In genomic region chr1:212699104-212699838, GRCh38 we compare ENCODE assay signal across 8 cellular contexts. TPM values are rescaled to one million over a fixed set of nuclear protein-coding genes. Genes with fewer than 3 reads are reported as not detected.
DNase-seq lines count a peak whose midpoint lies in the region; ATAC-seq and TF ChIP-seq lines count a peak whose summit lies in the region.

No MANE protein-coding gene starts in this region.

- DNase-seq in NCI-H1417 (lab: John Stamatoyannopoulos, UW) (peak in 2 of 3 experiments; percentile 78), NCI-H1417 treated with DMSO at 0.1 percent for 48 hours (lab: John Stamatoyannopoulos, UW) (no peak), NCI-H1930 (lab: John Stamatoyannopoulos, UW) (peak; percentile 26 to 57), mesothelial cell of epicardium (ENCODE audit: low spot score in 2 of 2, unreplicated experiment in 2 of 2) (peak in 1 of 2 experiments; percentile 47)
- DNase-seq in activated CD4-positive, alpha-beta T cell treated with anti-CD3 and anti-CD28 coated beads, Interleukin-2, amount 10 ng/mL, durations not matched to agents 7 days and 5 days = peak; percentile 46
- DNase-seq in effector memory CD8-positive, alpha-beta T cell = peak; percentile 7 to 26 (median 20)

- peaks cover 21% of the 10 kb centered on the region for H3K27me3 Mint-ChIP-seq in activated CD4-positive, alpha-beta T cell treated with anti-CD3 and anti-CD28 coated beads, Interleukin-2, amount 10 ng/mL, durations not matched to agents 7 days and 5 days
- peaks cover 9 to 17% of the 10 kb centered on the region in 2 donors for H3K27me3 Mint-ChIP-seq in effector memory CD8-positive, alpha-beta T cell
- H3K27me3 Mint-ChIP-seq in mesothelial cell of epicardium (ENCODE audit: low read depth) = peaks cover 85% of the 10 kb centered on the region
- H3K27me3 Mint-ChIP-seq in stimulated activated naive CD8-positive, alpha-beta T cell treated with anti-CD3 and anti-CD28 coated beads, Interleukin-15, Interleukin-2, amounts not matched to agents 100 ng/mL and 50 ng/mL, for 24 hours = peaks cover 4% of the 10 kb centered on the region

- POLR2A ChIA-PET in activated CD4-positive, alpha-beta T cell treated with anti-CD3 and anti-CD28 coated beads, Interleukin-2, amount 10 ng/mL, durations not matched to agents 7 days and 5 days (lab: Charles Lee) = interaction anchor here (0.5 to 0.6 kb wide), 2 partner anchors 28 to 410 kb away, joined by 3 read pairs; no protein-coding TSS in a partner anchor

- peak overlapping the region; percentile 74 for H3K4me3 Mint-ChIP-seq in activated CD4-positive, alpha-beta T cell treated with anti-CD3 and anti-CD28 coated beads, Interleukin-2, amount 10 ng/mL, durations not matched to agents 7 days and 5 days
- H3K4me3 Mint-ChIP-seq in effector memory CD8-positive, alpha-beta T cell = peak overlapping the region; percentile 77 to 82
- peak overlapping the region; percentile 58 for H3K4me3 Mint-ChIP-seq in mesothelial cell of epicardium
- H3K4me3 Mint-ChIP-seq in stimulated activated naive CD8-positive, alpha-beta T cell treated with anti-CD3 and anti-CD28 coated beads, Interleukin-15, Interleukin-2, amounts not matched to agents 100 ng/mL and 50 ng/mL, for 24 hours = peak overlapping the region; percentile 85

- ATAC-seq in HG02623 (IDR thresholded peaks at IDR 0.05; ENCODE audit: unreplicated experiment) = peak; percentile 42
- peak; percentile 59 for ATAC-seq in effector memory CD8-positive, alpha-beta T cell (replicated peaks)

- CTCF ChIA-PET in activated CD4-positive, alpha-beta T cell treated with anti-CD3 and anti-CD28 coated beads, Interleukin-2, amount 10 ng/mL, durations not matched to agents 7 days and 5 days (lab: Charles Lee) = interaction anchor here (0.6 to 2.6 kb wide), 18 partner anchors 9 to 549 kb away, joined by 3 to 11 read pairs (median 4); no protein-coding TSS in a partner anchor

- H3K9me3 Mint-ChIP-seq in activated CD4-positive, alpha-beta T cell treated with anti-CD3 and anti-CD28 coated beads, Interleukin-2, amount 10 ng/mL, durations not matched to agents 7 days and 5 days = no peaks in the 10 kb centered on the region
- H3K9me3 Mint-ChIP-seq in effector memory CD8-positive, alpha-beta T cell = no peaks in the 10 kb centered on the region
- H3K9me3 Mint-ChIP-seq in mesothelial cell of epicardium = no peaks in the 10 kb centered on the region
- no peaks in the 10 kb centered on the region for H3K9me3 Mint-ChIP-seq in stimulated activated naive CD8-positive, alpha-beta T cell treated with anti-CD3 and anti-CD28 coated beads, Interleukin-15, Interleukin-2, amounts not matched to agents 100 ng/mL and 50 ng/mL, for 24 hours

- H3K4me1 Mint-ChIP-seq in activated CD4-positive, alpha-beta T cell treated with anti-CD3 and anti-CD28 coated beads, Interleukin-2, amount 10 ng/mL, durations not matched to agents 7 days and 5 days = peaks cover 54% of the 10 kb centered on the region
- H3K4me1 Mint-ChIP-seq in effector memory CD8-positive, alpha-beta T cell (ENCODE audit: low read depth in 2 of 2) = peaks cover 43 to 46% of the 10 kb centered on the region in 2 donors
- peaks cover 9% of the 10 kb centered on the region for H3K4me1 Mint-ChIP-seq in mesothelial cell of epicardium
- H3K4me1 Mint-ChIP-seq in stimulated activated naive CD8-positive, alpha-beta T cell treated with anti-CD3 and anti-CD28 coated beads, Interleukin-15, Interleukin-2, amounts not matched to agents 100 ng/mL and 50 ng/mL, for 24 hours (ENCODE audit: low read depth) = peaks cover 69% of the 10 kb centered on the region

- peaks cover 6% of the 10 kb centered on the region for H3K36me3 Mint-ChIP-seq in activated CD4-positive, alpha-beta T cell treated with anti-CD3 and anti-CD28 coated beads, Interleukin-2, amount 10 ng/mL, durations not matched to agents 7 days and 5 days (ENCODE audit: low read depth)
- H3K36me3 Mint-ChIP-seq in effector memory CD8-positive, alpha-beta T cell (ENCODE audit: insufficient read depth) = peaks cover 7% of the 10 kb centered on the region
- H3K36me3 Mint-ChIP-seq in mesothelial cell of epicardium = no peaks in the 10 kb centered on the region
- peaks cover 35% of the 10 kb centered on the region for H3K36me3 Mint-ChIP-seq in stimulated activated naive CD8-positive, alpha-beta T cell treated with anti-CD3 and anti-CD28 coated beads, Interleukin-15, Interleukin-2, amounts not matched to agents 100 ng/mL and 50 ng/mL, for 24 hours (ENCODE audit: low read depth)

- peak overlapping the region; percentile 75 for H3K27ac Mint-ChIP-seq in activated CD4-positive, alpha-beta T cell treated with anti-CD3 and anti-CD28 coated beads, Interleukin-2, amount 10 ng/mL, durations not matched to agents 7 days and 5 days
- H3K27ac Mint-ChIP-seq in effector memory CD8-positive, alpha-beta T cell = peak overlapping the region; percentile 19 to 79
- H3K27ac Mint-ChIP-seq in mesothelial cell of epicardium = no peak overlapping the region
- peak overlapping the region; percentile 88 for H3K27ac Mint-ChIP-seq in stimulated activated naive CD8-positive, alpha-beta T cell treated with anti-CD3 and anti-CD28 coated beads, Interleukin-15, Interleukin-2, amounts not matched to agents 100 ng/mL and 50 ng/mL, for 24 hours

- TF ChIP-seq CTCF in mesothelial cell of epicardium (IDR thresholded peaks at IDR 0.05; ENCODE audit: unreplicated experiment) = peak; percentile 13

RNA-seq across cellular contexts. Expression of gene BATF3, which starts 0.4 kb away (rescaled TPM):
- 10 to 100 TPM; 12.5 to 14.0 TPM for total RNA-seq in activated CD4-positive, alpha-beta T cell treated with anti-CD3 and anti-CD28 coated beads, Interleukin-2, amount 10 ng/mL, durations not matched to agents 7 days and 5 days
- 0.84 to 1.0 TPM (median 1.0 TPM) in 3 replicates for total RNA-seq in mesothelial cell of epicardium
